ENCODE assay signal across 27 cellular contexts in the genomic region with DNA sequence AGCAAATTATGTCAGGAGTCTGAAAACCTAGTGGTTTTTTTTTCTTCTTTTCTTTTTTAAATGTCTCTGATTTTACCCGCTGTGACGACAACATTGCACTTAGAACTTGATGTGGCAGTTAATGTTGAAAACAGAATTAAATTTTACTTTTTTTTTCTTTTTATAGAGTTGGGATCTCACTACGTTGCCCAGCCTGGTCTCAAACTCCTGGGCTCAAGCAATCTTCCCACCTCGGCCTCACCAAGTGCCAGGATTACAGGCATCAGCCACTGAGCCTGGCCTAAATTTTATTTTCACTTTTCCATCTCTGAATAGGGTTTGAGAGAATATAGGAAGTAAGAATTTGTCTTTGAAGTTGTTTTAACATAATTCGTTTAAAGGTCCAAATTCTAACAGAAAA.
"Had no signal": no experiment of that assay in that cellular context is flagged by ENCODE, and none has a peak within 500 bp of the region (broad histone marks: within the 10 kb centered on the region; RNA-seq: fewer than 3 reads in every experiment).

No MANE protein-coding gene starts in this region.

- H3K27me3 Mint-ChIP-seq: activated CD4-positive, alpha-beta memory T cell treated with anti-CD3 and anti-CD28 coated beads, Interleukin-2, amount 10 ng/mL, durations not matched to agents 7 days and 5 days; activated CD4-positive, alpha-beta T cell treated with anti-CD3 and anti-CD28 coated beads for 36 hours; activated CD4-positive, alpha-beta T cell treated with anti-CD3 and anti-CD28 coated beads, Interleukin-2, amount 10 ng/mL, durations not matched to agents 24 days and 14 days; activated CD8-positive, alpha-beta memory T cell treated with anti-CD3 and anti-CD28 coated beads, Interleukin-2, amount 10 ng/mL, durations not matched to agents 7 days and 5 days; activated naive CD8-positive, alpha-beta T cell; brain; central memory CD8-positive, alpha-beta T cell; dendritic cell treated with granulocyte-macrophage colony-stimulating factor and Interleukin-4, amounts not matched to agents 40 ng/mL and 50 ng/mL, for 4 days; T-helper 17 cell had no signal

- H3K27ac Mint-ChIP-seq: activated CD4-positive, alpha-beta memory T cell treated with anti-CD3 and anti-CD28 coated beads, Interleukin-2, amount 10 ng/mL, durations not matched to agents 7 days and 5 days; activated CD4-positive, alpha-beta T cell treated with anti-CD3 and anti-CD28 coated beads, Interleukin-2, amount 10 ng/mL, durations not matched to agents 24 days and 14 days; activated CD8-positive, alpha-beta memory T cell treated with anti-CD3 and anti-CD28 coated beads, Interleukin-2, amount 10 ng/mL, durations not matched to agents 7 days and 5 days; activated naive CD8-positive, alpha-beta T cell; dendritic cell treated with granulocyte-macrophage colony-stimulating factor and Interleukin-4, amounts not matched to agents 40 ng/mL and 50 ng/mL, for 4 days; endodermal cell had no signal

- DNase-seq: activated CD4-positive, alpha-beta memory T cell treated with anti-CD3 and anti-CD28 coated beads, Interleukin-2, amount 10 ng/mL, durations not matched to agents 7 days and 5 days; activated CD4-positive, alpha-beta T cell treated with anti-CD3 and anti-CD28 coated beads for 36 hours; activated CD4-positive, alpha-beta T cell treated with anti-CD3 and anti-CD28 coated beads, Interleukin-2, amount 10 ng/mL, durations not matched to agents 24 days and 14 days; activated CD4-positive, CD25-positive, alpha-beta regulatory T cell; activated CD4-positive, CD25-positive, alpha-beta regulatory T cell treated with anti-CD3 and anti-CD28 coated beads, Interleukin-2, amount 50 U/mL, for 72 hours; activated CD8-positive, alpha-beta memory T cell treated with anti-CD3 and anti-CD28 coated beads, Interleukin-2, amount 10 ng/mL, durations not matched to agents 7 days and 5 days; activated CD8-positive, alpha-beta memory T cell treated with anti-CD3 and anti-CD28 coated beads, Interleukin-2, amount 50 U/mL, for 4 hours; activated gamma-delta T cell; activated naive CD4-positive, alpha-beta T cell treated with Interleukin-2 at 50 U/mL for 16 hours; activated T-cell treated with anti-CD3 and anti-CD28 coated beads, Interleukin-2, amount 50 U/mL, for 4 hours; dorsolateral prefrontal cortex; effector memory CD4-positive, alpha-beta T cell; endodermal cell; foreskin fibroblast; head of caudate nucleus; hippocampal formation; T-helper 1 cell; T-helper 17 cell; T1000 had no signal

- H3K4me1 Mint-ChIP-seq: activated CD4-positive, alpha-beta T cell treated with anti-CD3 and anti-CD28 coated beads, Interleukin-2, amount 10 ng/mL, durations not matched to agents 24 days and 14 days; endodermal cell had no signal

- H3K9me3 Mint-ChIP-seq: activated CD4-positive, alpha-beta memory T cell treated with anti-CD3 and anti-CD28 coated beads, Interleukin-2, amount 10 ng/mL, durations not matched to agents 7 days and 5 days; activated CD4-positive, alpha-beta T cell treated with anti-CD3 and anti-CD28 coated beads, Interleukin-2, amount 10 ng/mL, durations not matched to agents 24 days and 14 days; activated T-cell treated with anti-CD3 and anti-CD28 coated beads, Interleukin-2, amount 50 U/mL, for 4 hours; brain; central memory CD8-positive, alpha-beta T cell; dendritic cell treated with granulocyte-macrophage colony-stimulating factor and Interleukin-4, amounts not matched to agents 40 ng/mL and 50 ng/mL, for 4 days; endodermal cell; T-helper 2 cell treated with Interferon-gamma antibody and Interleukin-4, amounts not matched to agents 5 μg/mL and 100 μg/mL, for 36 hours had no signal

- H3K4me3 Mint-ChIP-seq: activated CD4-positive, alpha-beta memory T cell treated with anti-CD3 and anti-CD28 coated beads, Interleukin-2, amount 10 ng/mL, durations not matched to agents 7 days and 5 days; activated CD4-positive, alpha-beta T cell treated with anti-CD3 and anti-CD28 coated beads for 36 hours; activated CD4-positive, alpha-beta T cell treated with anti-CD3 and anti-CD28 coated beads, Interleukin-2, amount 10 ng/mL, durations not matched to agents 24 days and 14 days; activated CD8-positive, alpha-beta memory T cell treated with anti-CD3 and anti-CD28 coated beads, Interleukin-2, amount 10 ng/mL, durations not matched to agents 7 days and 5 days; activated naive CD8-positive, alpha-beta T cell; activated T-cell treated with anti-CD3 and anti-CD28 coated beads, Interleukin-2, amount 50 U/mL, for 4 hours; brain; central memory CD8-positive, alpha-beta T cell; dendritic cell treated with granulocyte-macrophage colony-stimulating factor and Interleukin-4, amounts not matched to agents 40 ng/mL and 50 ng/mL, for 4 days; endodermal cell; T-helper 17 cell; T-helper 2 cell treated with Interferon-gamma antibody and Interleukin-4, amounts not matched to agents 5 μg/mL and 100 μg/mL, for 36 hours had no signal

- H3K27ac ChIP-seq: ascending aorta, coronary artery had no signal

- ATAC-seq: activated CD4-positive, alpha-beta T cell treated with anti-CD3 and anti-CD28 coated beads for 36 hours; activated CD8-positive, alpha-beta memory T cell treated with anti-CD3 and anti-CD28 coated beads, Interleukin-2, amount 10 ng/mL, durations not matched to agents 7 days and 5 days; activated T-cell treated with anti-CD3 and anti-CD28 coated beads, Interleukin-2, amount 50 U/mL, for 4 hours; esophagus mucosa; T-helper 17 cell had no signal
